In genomic region chr1:247908761-247909160, GRCh38 we compare ENCODE assay signal across 1 cellular context.
TF ChIP-seq lines count a peak whose summit lies in the region.

No MANE protein-coding gene starts in this region.

TF ChIP-seq in GM23338, 12 proteins besides CTCF, POLR2A, EP300 and RAD21 (continued from another document):
- TF ChIP-seq ZNF462 (CRISPR knock-in tag; IDR thresholded peaks at IDR 0.05) (no peak), ETS1 (IDR thresholded peaks at IDR 0.05) (no peak), EZH2 (IDR thresholded peaks at IDR 0.05; ENCODE audit: low read depth, unreplicated experiment) (no peak), JUNB (IDR thresholded peaks at IDR 0.05; ENCODE audit: unreplicated experiment) (no peak), EZH2phosphoT487 (IDR thresholded peaks at IDR 0.05; ENCODE audit: unreplicated experiment) (no peak), POLR2AphosphoS5 (IDR thresholded peaks at IDR 0.05; ENCODE audit: low read depth) (no peak)
